Comparison of ENCODE assay signal across 2 cellular contexts in genomic region chr1:64173300-64173940, GRCh38.
TF ChIP-seq lines count a peak whose summit lies in the region.

No MANE protein-coding gene starts in this region.

TF ChIP-seq in HEK293, 187 proteins besides CTCF, POLR2A, EP300 and RAD21 (continued from another document and continues in another):
- TF ChIP-seq ELK4 (IDR thresholded peaks at IDR 0.05; ENCODE audit: borderline replicate concordance, low read depth, low read length), result no peak
- no peak for TF ChIP-seq ZNF549 (tag by site-specific recombination; IDR thresholded peaks at IDR 0.05)
- TF ChIP-seq SETDB1 (IDR thresholded peaks at IDR 0.05; ENCODE audit: insufficient read length, low read length), result no peak
- no peak for TF ChIP-seq KLF1 (tag by site-specific recombination; IDR thresholded peaks at IDR 0.05)
- no peak for TF ChIP-seq YY2 (tag by site-specific recombination; IDR thresholded peaks at IDR 0.05)
- TF ChIP-seq KLF7 (tag by site-specific recombination; IDR thresholded peaks at IDR 0.05; ENCODE audit: borderline replicate concordance), result no peak
- TF ChIP-seq PRDM2 (tag by site-specific recombination; IDR thresholded peaks at IDR 0.05; ENCODE audit: borderline replicate concordance), result no peak
- no peak for TF ChIP-seq ZNF561 (tag by site-specific recombination; IDR thresholded peaks at IDR 0.05; ENCODE audit: borderline replicate concordance)
- no peak for TF ChIP-seq ZBTB1 (tag by site-specific recombination; IDR thresholded peaks at IDR 0.05)
- no peak for TF ChIP-seq ZNF362 (tag by site-specific recombination; IDR thresholded peaks at IDR 0.05)
- no peak for TF ChIP-seq GLIS2 (tag by site-specific recombination; IDR thresholded peaks at IDR 0.05)
- no peak for TF ChIP-seq ZNF513 (tag by site-specific recombination; IDR thresholded peaks at IDR 0.05)

TF ChIP-seq in WTC11, 78 proteins besides CTCF, POLR2A, EP300 and RAD21:
- TF ChIP-seq STAT6 (CRISPR knock-in tag; conservative IDR thresholded peaks at IDR 0.05; ENCODE audit: low read depth) (no peak), PREB (CRISPR knock-in tag; IDR thresholded peaks at IDR 0.05; ENCODE audit: borderline replicate concordance) (no peak), FOXP4 (CRISPR knock-in tag; IDR thresholded peaks at IDR 0.05) (no peak), RELA (CRISPR knock-in tag; IDR thresholded peaks at IDR 0.05; ENCODE audit: borderline replicate concordance) (no peak), MAX (CRISPR knock-in tag; IDR thresholded peaks at IDR 0.05) (no peak), USF2 (CRISPR knock-in tag; IDR thresholded peaks at IDR 0.05) (no peak), ATF3 (CRISPR knock-in tag; conservative IDR thresholded peaks at IDR 0.05) (no peak), CREM (CRISPR knock-in tag; IDR thresholded peaks at IDR 0.05) (no peak), ZBTB43 (CRISPR knock-in tag; IDR thresholded peaks at IDR 0.05) (no peak), ZNF416 (CRISPR knock-in tag; IDR thresholded peaks at IDR 0.05) (no peak)
